Comparison of ENCODE assay signal across 29 cellular contexts in genomic region chr13:109476001-109476400, GRCh38.
"Had no signal": no experiment of that assay in that cellular context is flagged by ENCODE, and none has a peak within 500 bp of the region (broad histone marks: within the 10 kb centered on the region; RNA-seq: fewer than 3 reads in every experiment).

No MANE protein-coding gene starts in this region.

- H3K4me1 Mint-ChIP-seq: immature natural killer cell; nephron progenitor cell; stimulated activated naive B cell treated with anti-CD40 and anti-IgM and Interleukin-4, amounts not matched to agents 10 μg/mL and 1 μg/mL and 100 μg/mL, for 72 hours had no signal

- DNase-seq: activated CD4-positive, alpha-beta T cell treated with anti-CD3 and anti-CD28 coated beads for 48 hours; activated CD4-positive, alpha-beta T cell treated with anti-CD3 and anti-CD28 coated beads, Interleukin-2, amount 50 U/mL, for 48 hours; activated CD8-positive, alpha-beta memory T cell treated with anti-CD3 and anti-CD28 coated beads for 24 hours; activated effector memory CD4-positive, alpha-beta T cell treated with Interleukin-2 at 50 U/mL for 16 hours; activated naive CD4-positive, alpha-beta T cell treated with Interleukin-2 at 50 U/mL for 16 hours; adrenal gland; aorta; body of pancreas; effector CD8-positive, alpha-beta T cell; heart left ventricle; hypothalamus; immature natural killer cell; left cardiac atrium; mammary epithelial cell; nephron progenitor cell; ovary; right cardiac atrium; stimulated activated CD4-positive, alpha-beta T cell treated with anti-CD3 and anti-CD28 coated beads, Interleukin-15, amount 100 ng/mL, for 24 hours; stimulated activated CD4-positive, alpha-beta T cell treated with anti-CD3 and anti-CD28 coated beads, Interleukin-2, amount 100 ng/mL, for 24 hours; stimulated activated naive B cell treated with anti-CD40 and anti-IgM and Interleukin-4, amounts not matched to agents 10 μg/mL and 1 μg/mL and 100 μg/mL, for 72 hours; T-helper 17 cell; T1000; WERI-Rb-1 had no signal

- H3K36me3 ChIP-seq: adrenal gland, gastroesophageal sphincter, heart left ventricle, ovary, prostate gland, suprapubic skin, tibial nerve, WERI-Rb-1 had no signal

- H3K4me3 ChIP-seq: adrenal gland, body of pancreas, gastroesophageal sphincter, heart left ventricle, ovary, prostate gland, suprapubic skin, tibial nerve had no signal

- H3K4me1 ChIP-seq: body of pancreas, prostate gland, suprapubic skin, tibial nerve had no signal

- H3K4me3 Mint-ChIP-seq: activated naive CD8-positive, alpha-beta T cell; immature natural killer cell; nephron progenitor cell; stimulated activated naive B cell treated with anti-CD40 and anti-IgM and Interleukin-4, amounts not matched to agents 10 μg/mL and 1 μg/mL and 100 μg/mL, for 72 hours; T-helper 17 cell had no signal

- ATAC-seq: activated CD4-positive, CD25-positive, alpha-beta regulatory T cell treated with anti-CD3 and anti-CD28 coated beads, Interleukin-2, amount 50 U/mL, for 24 hours; body of pancreas; gastroesophageal sphincter; heart left ventricle; left cardiac atrium; right cardiac atrium; stimulated activated naive B cell treated with anti-CD40 and anti-IgM and Interleukin-4, amounts not matched to agents 10 μg/mL and 1 μg/mL and 100 μg/mL, for 72 hours; T-helper 17 cell had no signal

- H3K9me3 ChIP-seq: adrenal gland, body of pancreas, gastroesophageal sphincter, heart left ventricle, ovary, prostate gland, suprapubic skin, tibial nerve had no signal

- H3K9me3 Mint-ChIP-seq: immature natural killer cell, nephron progenitor cell had no signal

- H3K27ac ChIP-seq: adrenal gland, body of pancreas, gastroesophageal sphincter, heart left ventricle, ovary, prostate gland, suprapubic skin, tibial nerve, WERI-Rb-1 had no signal

- H3K36me3 Mint-ChIP-seq: activated naive CD8-positive, alpha-beta T cell; immature natural killer cell; stimulated activated naive B cell treated with anti-CD40 and anti-IgM and Interleukin-4, amounts not matched to agents 10 μg/mL and 1 μg/mL and 100 μg/mL, for 72 hours had no signal

- H3K27me3 ChIP-seq: adrenal gland, body of pancreas, gastroesophageal sphincter, heart left ventricle, ovary, suprapubic skin, tibial nerve had no signal

- H3K27ac Mint-ChIP-seq: activated naive CD8-positive, alpha-beta T cell; immature natural killer cell; nephron progenitor cell; stimulated activated naive B cell treated with anti-CD40 and anti-IgM and Interleukin-4, amounts not matched to agents 10 μg/mL and 1 μg/mL and 100 μg/mL, for 72 hours; T-helper 17 cell had no signal
